Comparison of ENCODE assay signal across 1 cellular context in genomic region chr1:1322952-1323351, GRCh38.
TF ChIP-seq lines count a peak whose summit lies in the region.

No MANE protein-coding gene starts in this region.

TF ChIP-seq in HepG2, 621 proteins besides CTCF, POLR2A, EP300 and RAD21:
- TF ChIP-seq ZNF773 (CRISPR knock-in tag; IDR thresholded peaks at IDR 0.05; ENCODE audit: borderline replicate concordance), result no peak
- TF ChIP-seq AGO2 (optimal IDR thresholded peaks at IDR 0.05; ENCODE audit: low read depth, low read length), result peak; percentile 42
- TF ChIP-seq ZNF883 (CRISPR knock-in tag; IDR thresholded peaks at IDR 0.05; ENCODE audit: not compliant biosample characterization), result no peak
TF ChIP-seq in HepG2: peak in this region for 1.
